25 cellular contexts compared by ENCODE assay signal in the genomic region with DNA sequence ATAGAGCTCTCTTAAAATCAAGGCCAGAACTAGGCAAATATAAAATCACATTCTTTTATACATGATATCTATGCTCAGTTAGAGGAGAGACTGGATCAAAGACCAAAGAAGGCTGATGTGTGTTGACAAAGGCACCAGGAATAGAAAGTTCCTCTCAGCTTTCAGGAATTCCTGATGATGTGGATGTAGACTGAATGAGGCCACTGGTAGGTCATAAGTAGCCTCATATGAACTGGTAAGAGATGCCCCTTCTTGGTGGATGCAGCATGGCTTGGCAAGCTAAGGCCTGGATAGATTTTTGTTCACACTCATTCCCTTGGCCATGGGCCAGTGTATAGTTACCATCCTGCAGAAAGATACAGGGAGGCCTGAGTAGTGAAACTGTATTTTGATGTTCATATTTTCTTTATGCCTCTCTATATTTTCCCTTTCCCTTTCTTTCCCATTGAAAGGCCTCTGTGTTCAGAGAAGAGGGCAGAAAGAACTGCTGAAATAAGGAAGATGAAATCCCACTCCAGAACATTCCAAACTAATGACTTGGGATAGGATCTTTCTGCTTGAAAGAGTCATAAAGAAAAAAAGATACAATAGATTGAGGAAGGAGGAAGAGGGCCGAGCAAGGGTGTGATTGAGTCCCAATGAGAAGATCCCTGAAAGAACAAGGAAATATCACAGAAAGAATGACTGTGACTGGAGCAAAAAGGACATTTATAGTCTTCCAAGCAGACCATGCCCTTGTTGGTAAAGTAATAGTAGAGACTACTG.
DNase-seq lines count a peak whose midpoint lies in the region; ATAC-seq, FAIRE-seq and TF ChIP-seq lines count a peak whose summit lies in the region.
"Had no signal": no experiment of that assay in that cellular context is flagged by ENCODE, and none has a peak within 500 bp of the region (broad histone marks: within the 10 kb centered on the region; RNA-seq: fewer than 3 reads in every experiment).

No MANE protein-coding gene starts in this region.

- H3K27me3 ChIP-seq in bronchial epithelial cell (ENCODE audit: control insufficient read depth, insufficient read depth, low read length) (no peaks in the 10 kb centered on the region), osteoblast (ENCODE audit: insufficient read depth, low read length) (no peaks in the 10 kb centered on the region), GM23338 (ENCODE audit: insufficient read depth) (no peaks in the 10 kb centered on the region)
- H3K27me3 ChIP-seq: body of pancreas, MG63, neutrophil, spleen had no signal

- H3K4me2 ChIP-seq in osteoblast (ENCODE audit: insufficient read depth, low read length): no peak overlapping the region
- no peak overlapping the region for H3K4me2 ChIP-seq in GM23338

- H3K9me2 ChIP-seq in GM23338 (ENCODE audit: insufficient read depth): peaks cover 9% of the 10 kb centered on the region

- peak overlapping the region; percentile 12 for H2AFZ ChIP-seq in osteoblast (ENCODE audit: low read length)
- H2AFZ ChIP-seq in GM23338: no peak overlapping the region

- H3K79me2 ChIP-seq in osteoblast (ENCODE audit: insufficient read depth, low read length): no peaks in the 10 kb centered on the region
- peaks cover 96% of the 10 kb centered on the region for H3K79me2 ChIP-seq in GM23338 (replicated peaks; ENCODE audit: insufficient read depth)

- H3K4me3 Mint-ChIP-seq in HFFc6 (no peak overlapping the region), GM23338 (no peak overlapping the region)
- H3K4me3 Mint-ChIP-seq: activated naive CD8-positive, alpha-beta T cell treated with anti-CD3 and anti-CD28 coated beads for 36 hours; CD8-positive, alpha-beta T cell had no signal

- H3K4me3 ChIP-seq in bronchial epithelial cell (ENCODE audit: low read depth, low read length): no peak overlapping the region
- no peak overlapping the region for H3K4me3 ChIP-seq in fibroblast of the aortic adventitia (ENCODE audit: low read depth, low read length)
- H3K4me3 ChIP-seq in osteoblast (ENCODE audit: insufficient read depth, low read length): no peak overlapping the region
- H3K4me3 ChIP-seq in GM23338: no peak overlapping the region
- H3K4me3 ChIP-seq: body of pancreas, GM12878, MG63, spleen had no signal

- no peaks in the 10 kb centered on the region for H3F3A ChIP-seq in GM23338 (replicated peaks; ENCODE audit: low read depth)

- H3K9me3 Mint-ChIP-seq in HFFc6 (no peaks in the 10 kb centered on the region), GM23338 (no peaks in the 10 kb centered on the region)

- H3K4me1 Mint-ChIP-seq in HFFc6 (ENCODE audit: low read depth) (peaks cover 33% of the 10 kb centered on the region), GM23338 (no peaks in the 10 kb centered on the region)
- H3K4me1 Mint-ChIP-seq: activated naive CD8-positive, alpha-beta T cell treated with anti-CD3 and anti-CD28 coated beads for 36 hours had no signal

- H3K36me3 ChIP-seq in bronchial epithelial cell (ENCODE audit: control insufficient read depth, insufficient read depth, low read length) (no peaks in the 10 kb centered on the region), osteoblast (ENCODE audit: insufficient read depth, low read length) (no peaks in the 10 kb centered on the region), GM23338 (ENCODE audit: insufficient read depth) (no peaks in the 10 kb centered on the region)
- H3K36me3 ChIP-seq: MG63, neutrophil, spleen had no signal

- H3K27ac Mint-ChIP-seq in HFFc6 (peak overlapping the region; percentile 20), GM23338 (no peak overlapping the region)
- H3K27ac Mint-ChIP-seq: activated naive CD8-positive, alpha-beta T cell treated with anti-CD3 and anti-CD28 coated beads for 36 hours; CD8-positive, alpha-beta T cell had no signal

- no peaks in the 10 kb centered on the region for H3K4me1 ChIP-seq in osteoblast (ENCODE audit: insufficient read depth, low read length)
- peaks cover 7% of the 10 kb centered on the region; the same call in 1 of the 2 replicates for H3K4me1 ChIP-seq in GM23338 (ENCODE audit: insufficient read depth)
- H3K4me1 ChIP-seq: body of pancreas, spleen had no signal

- no peak for ATAC-seq in GM23338
- no peak for ATAC-seq in GM21737 (IDR thresholded peaks at IDR 0.05; ENCODE audit: unreplicated experiment)
- no peak for ATAC-seq in HG02981 (IDR thresholded peaks at IDR 0.05; ENCODE audit: unreplicated experiment)
- ATAC-seq: body of pancreas; CD8-positive, alpha-beta T cell; GM12878 had no signal

- H3K27ac ChIP-seq in osteoblast (ENCODE audit: low read depth, low read length) (peak overlapping the region; percentile 18), GM23338 (ENCODE audit: low read depth) (no peak overlapping the region)
- H3K27ac ChIP-seq: body of pancreas, neutrophil, spleen had no signal

- no peaks in the 10 kb centered on the region for H3K27me3 Mint-ChIP-seq in HFFc6 (ENCODE audit: insufficient read depth)
- H3K27me3 Mint-ChIP-seq in GM23338 (ENCODE audit: insufficient read depth, low read depth, poor library complexity): peaks cover 1% of the 10 kb centered on the region
- H3K27me3 Mint-ChIP-seq: activated naive CD8-positive, alpha-beta T cell treated with anti-CD3 and anti-CD28 coated beads for 36 hours had no signal

- no peaks in the 10 kb centered on the region for H3K9me3 ChIP-seq in osteoblast (ENCODE audit: low read depth, low read length)
- H3K9me3 ChIP-seq: body of pancreas, MG63, neutrophil, spleen had no signal

- FAIRE-seq in bronchial epithelial cell (lab: Jason Lieb, UNC): no peak
- FAIRE-seq: endothelial cell of umbilical vein, GM12878, kidney had no signal

- DNase-seq in HFFc6 (peak; percentile 38), bronchial epithelial cell (ENCODE audit: low read depth) (peak; percentile 48), fibroblast of the aortic adventitia (ENCODE audit: low read depth) (peak; percentile 10), osteoblast (ENCODE audit: insufficient read length, low spot score, missing footprints) (no peak), DMS114 treated with DMSO at 0.1 percent for 48 hours (lab: John Stamatoyannopoulos, UW; ENCODE audit: unreplicated experiment) (no peak), GM23338 (ENCODE audit: low spot score) (no peak)
- DNase-seq: activated CD4-positive, alpha-beta T cell treated with anti-CD3 and anti-CD28 coated beads, Interleukin-2, amount 50 U/mL, for 48 hours; activated naive CD8-positive, alpha-beta T cell treated with anti-CD3 and anti-CD28 coated beads for 36 hours; body of pancreas; CD8-positive, alpha-beta T cell; dermis blood vessel endothelial cell; DMS79; kidney; MG63; NCI-H1417 treated with DMSO at 0.1 percent for 48 hours; NCI-H526; spleen; stimulated activated CD4-positive, alpha-beta T cell treated with anti-CD3 and anti-CD28 coated beads, Interleukin-4, amount 100 ng/mL, for 1 hour; stimulated activated naive CD4-positive, alpha-beta T cell treated with Interleukin-2 at 50 U/mL for 16 hours; T-helper 2 cell had no signal

- TF ChIP-seq CTCF in HFFc6 (IDR thresholded peaks at IDR 0.05) (no peak), bronchial epithelial cell (IDR thresholded peaks at IDR 0.05; ENCODE audit: insufficient read depth, low read length, severe bottlenecking) (no peak), fibroblast of the aortic adventitia (IDR thresholded peaks at IDR 0.05; ENCODE audit: insufficient read depth, low read length) (no peak), osteoblast (IDR thresholded peaks at IDR 0.05; ENCODE audit: extremely low read depth, low read depth, low read length) (no peak), GM23338 (conservative IDR thresholded peaks at IDR 0.05; ENCODE audit: low read depth in 2 of 2) (no peak)

- H4K20me1 ChIP-seq in osteoblast (ENCODE audit: insufficient read depth, low read length) (no peaks in the 10 kb centered on the region), GM23338 (replicated peaks; ENCODE audit: insufficient read depth) (peaks cover 5% of the 10 kb centered on the region)

- H3K36me3 Mint-ChIP-seq in HFFc6 (ENCODE audit: low read depth): no peaks in the 10 kb centered on the region
- no peaks in the 10 kb centered on the region for H3K36me3 Mint-ChIP-seq in GM23338 (ENCODE audit: low read depth)
- H3K36me3 Mint-ChIP-seq: activated naive CD8-positive, alpha-beta T cell treated with anti-CD3 and anti-CD28 coated beads for 36 hours; CD8-positive, alpha-beta T cell had no signal

TF ChIP-seq in GM23338, 12 proteins besides CTCF, POLR2A, EP300 and RAD21 (continues in another document):
- TF ChIP-seq STAT1 (IDR thresholded peaks at IDR 0.05; ENCODE audit: unreplicated experiment): no peak

Comparison
In these comparisons a context has a peak if more than half of its experiments do, and no peak if none do; other contexts are left out.
1. DNase-seq: peak in HFFc6 (single experiment), bronchial epithelial cell (single experiment) and fibroblast of the aortic adventitia (single experiment); none in osteoblast (single experiment), DMS114 treated with DMSO at 0.1 percent for 48 hours (single experiment) and GM23338 (single experiment).